In the genomic region with DNA sequence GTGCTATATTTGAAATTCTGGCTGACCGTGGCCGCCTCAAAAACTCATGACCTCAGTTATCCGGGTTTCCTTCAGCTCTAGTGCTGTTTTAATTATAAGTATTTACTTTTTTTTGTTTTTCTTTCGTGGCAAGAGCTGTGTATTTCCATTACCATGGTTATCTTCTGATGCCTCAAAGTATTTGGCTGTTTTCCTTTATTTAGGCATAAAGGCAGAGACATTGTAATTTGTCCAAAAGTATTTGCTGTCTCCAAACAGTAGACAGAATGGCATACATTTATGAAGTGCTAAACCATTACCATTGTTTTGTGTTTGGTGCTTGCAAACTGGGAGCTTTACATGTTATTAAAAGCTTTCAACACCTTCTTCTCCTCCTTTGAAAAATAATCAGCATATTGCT, we compare ENCODE assay signal across 21 cellular contexts. TPM values are rescaled to one million over a fixed set of nuclear protein-coding genes. Genes with fewer than 3 reads are reported as not detected.
DNase-seq lines count a peak whose midpoint lies in the region; ATAC-seq and TF ChIP-seq lines count a peak whose summit lies in the region.
"Had no signal": no experiment of that assay in that cellular context is flagged by ENCODE, and none has a peak within 500 bp of the region (broad histone marks: within the 10 kb centered on the region; RNA-seq: fewer than 3 reads in every experiment).

No MANE protein-coding gene starts in this region.

- peak; percentile 44 for DNase-seq in AG09319 (ENCODE audit: extremely low read depth, low read depth)
- no peak for DNase-seq in osteoblast (ENCODE audit: insufficient read length, low spot score, missing footprints)
- DNase-seq in MM.1S, result no peak
- DNase-seq in NAMALWA (ENCODE audit: low spot score), result no peak
- DNase-seq: activated naive CD4-positive, alpha-beta T cell treated with anti-CD3 and anti-CD28 coated beads for 36 hours; activated T-cell treated with anti-CD3 and anti-CD28 coated beads, Interleukin-2, amount 50 U/mL, for 48 hours; CD4-positive, CD25-positive, alpha-beta regulatory T cell; cerebellar nuclear complex; effector memory CD8-positive, alpha-beta T cell; hippocampal formation; NCI-H1092 treated with DMSO at 0.1 percent for 48 hours; NCI-H2029 treated with DMSO at 0.1 percent for 48 hours; NK-92 treated with Interleukin-12 subunit alpha and Interleukin-12 subunit beta, amount 100 ng/mL, for 24 hours had no signal

- no peaks in the 10 kb centered on the region for H3K36me3 ChIP-seq in HUES64 (ENCODE audit: insufficient read depth, low read length)
- H3K36me3 ChIP-seq in osteoblast (ENCODE audit: insufficient read depth, low read length), result no peaks in the 10 kb centered on the region
- H3K36me3 ChIP-seq in MM.1S (replicated peaks; ENCODE audit: insufficient read depth, low read length), result no peaks in the 10 kb centered on the region
- H3K36me3 ChIP-seq: neutrophil had no signal

- no peaks in the 10 kb centered on the region for H3F3A ChIP-seq in MM.1S (ENCODE audit: insufficient read depth, low read length)

- H3K27ac ChIP-seq in HUES64 (ENCODE audit: low read depth, low read length) (no peak overlapping the region), cingulate gyrus (ENCODE audit: low read depth, low read length) (peak overlapping the region; percentile 65), osteoblast (ENCODE audit: low read depth, low read length) (peak overlapping the region; percentile 57), MM.1S (ENCODE audit: low read length) (no peak overlapping the region)
- H3K27ac ChIP-seq: neutrophil had no signal

- ATAC-seq in GM18511 (IDR thresholded peaks at IDR 0.05; ENCODE audit: unreplicated experiment) (no peak), HG03565 (IDR thresholded peaks at IDR 0.05; ENCODE audit: unreplicated experiment) (no peak)
- ATAC-seq: A549; effector memory CD8-positive, alpha-beta T cell had no signal

- 77% methylated on average over 4 of the region's 4 CpGs for WGBS in HUES64

- H3K4me1 ChIP-seq in HUES64 (ENCODE audit: insufficient read depth, low read length) (peaks cover 53% of the 10 kb centered on the region), osteoblast (ENCODE audit: insufficient read depth, low read length) (peaks cover 66% of the 10 kb centered on the region), MM.1S (ENCODE audit: low read length) (no peaks in the 10 kb centered on the region)

- H2AFZ ChIP-seq in osteoblast (ENCODE audit: low read length) (no peak overlapping the region), MM.1S (ENCODE audit: low read length) (no peak overlapping the region)

- H3K79me2 ChIP-seq in osteoblast (ENCODE audit: insufficient read depth, low read length) (peaks cover 4% of the 10 kb centered on the region), MM.1S (ENCODE audit: low read length) (no peaks in the 10 kb centered on the region)

- H3K27me3 ChIP-seq in HUES64 (ENCODE audit: insufficient read depth, low read length) (no peaks in the 10 kb centered on the region), osteoblast (ENCODE audit: insufficient read depth, low read length) (no peaks in the 10 kb centered on the region), MM.1S (replicated peaks; ENCODE audit: insufficient read depth, low read length) (no peaks in the 10 kb centered on the region)
- H3K27me3 ChIP-seq: neutrophil had no signal

- H3K9ac ChIP-seq in HUES64 (ENCODE audit: low read depth, low read length), result peak overlapping the region; percentile 3; the same call in 1 of the 2 replicates
- H3K9ac ChIP-seq in MM.1S (ENCODE audit: low read length), result no peak overlapping the region

- no peaks in the 10 kb centered on the region for H3K9me3 ChIP-seq in HUES64 (ENCODE audit: insufficient read depth, low read depth, low read length)
- no peaks in the 10 kb centered on the region for H3K9me3 ChIP-seq in osteoblast (ENCODE audit: low read depth, low read length)
- H3K9me3 ChIP-seq in MM.1S (replicated peaks; ENCODE audit: insufficient read depth, low read length), result no peaks in the 10 kb centered on the region
- H3K9me3 ChIP-seq: A549, neutrophil had no signal

- H4K20me1 ChIP-seq in osteoblast (ENCODE audit: insufficient read depth, low read length), result no peaks in the 10 kb centered on the region
- H4K20me1 ChIP-seq in MM.1S (ENCODE audit: insufficient read depth, low read length), result no peaks in the 10 kb centered on the region

- H3K4me3 ChIP-seq in HUES64 (ENCODE audit: low read length) (no peak overlapping the region), osteoblast (ENCODE audit: insufficient read depth, low read length) (no peak overlapping the region), MM.1S (ENCODE audit: low read length) (no peak overlapping the region)
- H3K4me3 ChIP-seq: A549 had no signal

- no peak for TF ChIP-seq CTCF in AG09319 (IDR thresholded peaks at IDR 0.05; ENCODE audit: low read depth, low read length)
- no peak for TF ChIP-seq CTCF in osteoblast (IDR thresholded peaks at IDR 0.05; ENCODE audit: extremely low read depth, low read depth, low read length)
- TF ChIP-seq CTCF in MM.1S (IDR thresholded peaks at IDR 0.05; ENCODE audit: low read length), result no peak

- H3K9me2 ChIP-seq in MM.1S (replicated peaks; ENCODE audit: insufficient read depth, low read length), result no peaks in the 10 kb centered on the region

- H3K4me2 ChIP-seq in osteoblast (ENCODE audit: insufficient read depth, low read length) (peak overlapping the region; percentile 52), MM.1S (ENCODE audit: low read depth, low read length) (no peak overlapping the region)
- H3K4me2 ChIP-seq: A549 had no signal

RNA-seq across cellular contexts. Expression of gene FLRT2, which starts 46.2 kb away (rescaled TPM):
- 12.0 TPM for polyA plus RNA-seq in HUES64 (2013, experiment 1 of 2)
- polyA plus RNA-seq in HUES64 (2013, experiment 2 of 2), result 12.8 TPM
- 39.1 and 46.3 TPM in 2 replicates for total RNA-seq in osteoblast
- total RNA-seq: activated CD8-positive, alpha-beta memory T cell treated with anti-CD3 and anti-CD28 coated beads for 36 hours; activated naive CD4-positive, alpha-beta T cell treated with anti-CD3 and anti-CD28 coated beads for 36 hours; CD4-positive, CD25-positive, alpha-beta regulatory T cell; HT-29 had no signal
- polyA plus RNA-seq: CD4-positive, CD25-positive, alpha-beta regulatory T cell had no signal

Comparison
In these comparisons a context has a peak if more than half of its experiments do, and no peak if none do; other contexts are left out.
1. H3K27ac ChIP-seq: peak in cingulate gyrus (single experiment) and osteoblast (single experiment); none in HUES64 (single experiment) and MM.1S (single experiment).